In the genomic region with DNA sequence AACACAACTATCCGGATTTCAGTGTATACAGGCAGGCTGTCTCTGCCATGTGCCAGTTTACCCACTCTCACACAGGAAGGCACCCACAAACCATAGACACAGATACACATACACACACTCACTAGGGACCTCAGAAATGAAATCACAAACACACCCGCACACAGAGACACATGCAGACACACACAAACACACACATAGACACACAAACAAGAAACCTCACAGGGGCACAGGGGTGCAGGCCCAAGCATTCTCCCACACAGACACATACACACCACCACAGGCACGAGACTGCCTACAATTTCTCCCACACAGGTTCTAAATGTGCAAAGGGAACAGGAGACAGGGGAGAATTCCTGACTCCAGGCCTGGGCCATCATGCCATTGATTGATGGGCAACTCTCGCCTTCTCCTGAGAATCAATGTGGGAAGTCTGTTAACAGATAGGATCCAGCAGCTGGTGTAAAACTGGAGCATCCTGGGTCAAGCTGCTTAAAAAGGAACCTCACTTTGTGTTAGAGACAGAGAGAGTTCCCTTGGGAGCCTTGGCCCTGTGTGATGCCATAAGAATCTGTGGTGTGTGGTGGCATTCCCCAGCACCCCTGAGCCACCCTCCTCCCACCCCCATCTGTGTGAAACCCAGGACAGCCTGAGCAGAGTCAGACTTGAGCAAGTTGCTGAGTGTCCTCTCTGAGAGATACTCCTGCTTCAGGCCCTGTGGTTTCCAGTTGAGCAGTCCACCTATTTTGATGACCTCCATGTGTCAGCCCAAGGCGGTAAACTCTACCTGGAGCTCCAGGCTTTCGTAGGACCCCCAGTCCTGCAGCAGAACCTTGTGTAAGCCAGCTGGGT, we compare ENCODE assay signal across 10 cellular contexts. TPM values are rescaled to one million over a fixed set of nuclear protein-coding genes. Genes with fewer than 3 reads are reported as not detected.
A peak's percentile ranks its signal among the peaks of the same experiment; 100 is the strongest.
DNase-seq lines count a peak whose midpoint lies in the region; ATAC-seq and TF ChIP-seq lines count a peak whose summit lies in the region.
"Had no signal": no experiment of that assay in that cellular context is flagged by ENCODE, and none has a peak within 500 bp of the region (broad histone marks: within the 10 kb centered on the region; RNA-seq: fewer than 3 reads in every experiment).

No MANE protein-coding gene starts in this region.

- no peak overlapping the region for H2BK15ac ChIP-seq in H9 (ENCODE audit: low read depth, low read length)

- H3K36me3 Mint-ChIP-seq in CD4-positive, alpha-beta memory T cell, result peaks cover 0 to 5% of the 10 kb centered on the region in 2 donors
- H3K36me3 Mint-ChIP-seq in H9 (ENCODE audit: insufficient read depth in 1 of 3, low read depth in 3 of 3), result peaks cover 16 to 31% (median 20%) of the 10 kb centered on the region in 3 experiments
- H3K36me3 Mint-ChIP-seq in activated T-cell treated with anti-CD3 and anti-CD28 coated beads, Interleukin-2, amount 50 U/mL, for 72 hours (ENCODE audit: insufficient read depth in 2 of 2), result peaks cover 0 to 2% of the 10 kb centered on the region in 2 donors
- H3K36me3 Mint-ChIP-seq in naive thymus-derived CD8-positive, alpha-beta T cell, result peaks cover 0 to 12% (median 0%) of the 10 kb centered on the region in 3 donors

- H3K79me1 ChIP-seq in H9 (ENCODE audit: insufficient read depth, low read depth, low read length, poor library complexity, severe bottlenecking), result no peaks in the 10 kb centered on the region

- no peak overlapping the region for H2BK5ac ChIP-seq in H9 (ENCODE audit: insufficient read length, low read length)

- no peak overlapping the region for H2BK20ac ChIP-seq in H9 (ENCODE audit: low read depth, low read length, poor library complexity, severe bottlenecking)

- no CpG with 5 or more reads among the region's 6 CpGs for WGBS in H9 (ENCODE audit: extremely low coverage, insufficient read length, low lambda C conversion rate)

- no peak for TF ChIP-seq CTCF in H9 (conservative IDR thresholded peaks at IDR 0.05)

- peak overlapping the region; percentile 83 to 95 (median 92) for H3K4me3 Mint-ChIP-seq in CD4-positive, alpha-beta memory T cell
- no peak overlapping the region for H3K4me3 Mint-ChIP-seq in H9
- H3K4me3 Mint-ChIP-seq in activated T-cell treated with anti-CD3 and anti-CD28 coated beads, Interleukin-2, amount 50 U/mL, for 72 hours, result peak overlapping the region; percentile 75 to 88
- H3K4me3 Mint-ChIP-seq in naive thymus-derived CD8-positive, alpha-beta T cell, result peak overlapping the region; percentile 43 to 95 (median 78)

- no peaks in the 10 kb centered on the region for H3K27me3 Mint-ChIP-seq in CD4-positive, alpha-beta memory T cell
- no peaks in the 10 kb centered on the region for H3K27me3 Mint-ChIP-seq in H9 (ENCODE audit: low read depth)
- no peaks in the 10 kb centered on the region for H3K27me3 Mint-ChIP-seq in activated T-cell treated with anti-CD3 and anti-CD28 coated beads, Interleukin-2, amount 50 U/mL, for 72 hours (ENCODE audit: low read depth)
- H3K27me3 Mint-ChIP-seq in naive thymus-derived CD8-positive, alpha-beta T cell, result no peaks in the 10 kb centered on the region

- H3K27ac ChIP-seq in CD4-positive, alpha-beta memory T cell (ENCODE audit: low read depth, low read length), result peak overlapping the region; percentile 67
- no peak overlapping the region for H3K27ac ChIP-seq in H9 (ENCODE audit: insufficient read length, low read depth, low read length)

- H4K5ac ChIP-seq in H9 (ENCODE audit: insufficient read length, low read depth, low read length), result no peak overlapping the region

- peaks cover 40 to 65% (median 50%) of the 10 kb centered on the region in 4 donors for H3K4me1 Mint-ChIP-seq in CD4-positive, alpha-beta memory T cell
- H3K4me1 Mint-ChIP-seq in H9, result peaks cover 10 to 11% of the 10 kb centered on the region in 2 experiments
- peaks cover 53% of the 10 kb centered on the region for H3K4me1 Mint-ChIP-seq in activated T-cell treated with anti-CD3 and anti-CD28 coated beads, Interleukin-2, amount 50 U/mL, for 72 hours (ENCODE audit: low read depth)
- H3K4me1 Mint-ChIP-seq in naive thymus-derived CD8-positive, alpha-beta T cell, result peaks cover 33 to 52% (median 47%) of the 10 kb centered on the region in 4 donors

- no peaks in the 10 kb centered on the region for H3K9me3 ChIP-seq in CD4-positive, alpha-beta memory T cell (ENCODE audit: control insufficient read depth in 1 of 2, low read length in 2 of 2)
- no peaks in the 10 kb centered on the region for H3K9me3 ChIP-seq in H9 (ENCODE audit: control insufficient read depth, low read depth, low read length)
- H3K9me3 ChIP-seq: right atrium auricular region had no signal

- H3K9me3 Mint-ChIP-seq in CD4-positive, alpha-beta memory T cell, result no peaks in the 10 kb centered on the region
- peaks cover 56 to 60% of the 10 kb centered on the region in 2 experiments for H3K9me3 Mint-ChIP-seq in H9
- H3K9me3 Mint-ChIP-seq in activated T-cell treated with anti-CD3 and anti-CD28 coated beads, Interleukin-2, amount 50 U/mL, for 72 hours, result no peaks in the 10 kb centered on the region
- no peaks in the 10 kb centered on the region for H3K9me3 Mint-ChIP-seq in naive thymus-derived CD8-positive, alpha-beta T cell

- no peak for DNase-seq in CD4-positive, alpha-beta memory T cell
- DNase-seq in H9 (no peak), AML-193 (lab: John Stamatoyannopoulos, UW) (no peak), NCI-H1694 treated with DMSO at 0.1 percent for 48 hours (lab: John Stamatoyannopoulos, UW) (no peak)
- no peak for DNase-seq in activated T-cell treated with anti-CD3 and anti-CD28 coated beads, Interleukin-2, amount 50 U/mL, for 72 hours
- DNase-seq in naive thymus-derived CD8-positive, alpha-beta T cell, result peak in 1 of 10 donors; percentile 19
- DNase-seq: amniotic stem cell had no signal

- peak overlapping the region; percentile 85 to 96 (median 90) for H3K27ac Mint-ChIP-seq in CD4-positive, alpha-beta memory T cell
- H3K27ac Mint-ChIP-seq in H9, result peak overlapping the region in 2 of 3 experiments; percentile 36 to 53; a peak in 3 of 7 replicates
- H3K27ac Mint-ChIP-seq in activated T-cell treated with anti-CD3 and anti-CD28 coated beads, Interleukin-2, amount 50 U/mL, for 72 hours, result peak overlapping the region; percentile 90
- H3K27ac Mint-ChIP-seq in naive thymus-derived CD8-positive, alpha-beta T cell, result peak overlapping the region; percentile 94 to 97 (median 96)

- H3K27me3 ChIP-seq in CD4-positive, alpha-beta memory T cell (ENCODE audit: insufficient read depth, low read length), result no peaks in the 10 kb centered on the region
- no peaks in the 10 kb centered on the region for H3K27me3 ChIP-seq in H9 (ENCODE audit: insufficient read depth, low read length)
- H3K27me3 ChIP-seq: right atrium auricular region had no signal

- H3K9ac ChIP-seq in H9 (ENCODE audit: extremely low read depth, insufficient read length, low read length), result no peak overlapping the region

- peak overlapping the region in 1 of 2 donors; percentile 35 for H3K4me3 ChIP-seq in CD4-positive, alpha-beta memory T cell (ENCODE audit: low read length in 2 of 2)

- 0 out of 2 replicates have a peak, but pooled peaks cover 2% of the 10 kb centered on the region for H3K79me2 ChIP-seq in H9 (ENCODE audit: insufficient read depth, low read length)

- H2BK120ac ChIP-seq in H9 (ENCODE audit: low read depth, low read length, poor library complexity, severe bottlenecking), result no peak overlapping the region

- POLR2A ChIA-PET in CD4-positive, alpha-beta memory T cell (lab: Charles Lee; ENCODE audit: partially characterized antibody), result no interaction called here
- POLR2A ChIA-PET in naive thymus-derived CD8-positive, alpha-beta T cell (lab: Charles Lee), result no interaction called here

- intact Hi-C loops in CD4-positive, alpha-beta memory T cell (cut with micrococcal nuclease), result loop anchor here (1.0 kb wide), 1 partner anchor 33 kb away; no protein-coding TSS in a partner anchor

- peaks cover 48% of the 10 kb centered on the region for H3K4me1 ChIP-seq in CD4-positive, alpha-beta memory T cell (ENCODE audit: insufficient read depth, low read length)
- H3K4me1 ChIP-seq in H9 (ENCODE audit: insufficient read depth, low read length), result peaks cover 2% of the 10 kb centered on the region; the same call in 1 of the 2 replicates

- H4K20me1 ChIP-seq in H9 (ENCODE audit: control insufficient read depth, insufficient read depth, insufficient read length), result no peaks in the 10 kb centered on the region

- no peak overlapping the region for H3K23ac ChIP-seq in H9 (ENCODE audit: insufficient read length, low read depth, low read length)

- no peak overlapping the region for H2BK12ac ChIP-seq in H9 (ENCODE audit: insufficient read length, low read depth, low read length)

- H3K56ac ChIP-seq in H9 (ENCODE audit: insufficient read length, low read depth, low read length), result no peak overlapping the region

- no peak overlapping the region for H3K18ac ChIP-seq in H9 (ENCODE audit: insufficient read length, low read depth, low read length)

- H3T11ph ChIP-seq in H9 (ENCODE audit: low read length), result no peak overlapping the region

- H4K91ac ChIP-seq in H9 (ENCODE audit: insufficient read length, low read depth, low read length), result no peak overlapping the region

- no peak overlapping the region for H2AK5ac ChIP-seq in H9 (ENCODE audit: insufficient read length, low read length)

- H2AFZ ChIP-seq in H9 (ENCODE audit: low read length), result no peak overlapping the region

- H3K36me3 ChIP-seq in CD4-positive, alpha-beta memory T cell (ENCODE audit: insufficient read depth, low read length), result no peaks in the 10 kb centered on the region
- H3K36me3 ChIP-seq: right atrium auricular region had no signal

- H4K8ac ChIP-seq in H9 (replicated peaks; ENCODE audit: insufficient read length, low read depth, low read length), result no peak overlapping the region

- peak in 1 of 2 donors; percentile 9 for ATAC-seq in activated T-cell treated with anti-CD3 and anti-CD28 coated beads, Interleukin-2, amount 50 U/mL, for 72 hours (replicated peaks in 1 of 2)
- ATAC-seq in naive thymus-derived CD8-positive, alpha-beta T cell, result no peak
- no peak for ATAC-seq in GM19463 (IDR thresholded peaks at IDR 0.05; ENCODE audit: unreplicated experiment)
- ATAC-seq in GM18858 (IDR thresholded peaks at IDR 0.05; ENCODE audit: unreplicated experiment), result no peak

- H3K4ac ChIP-seq in H9 (ENCODE audit: low read depth, low read length), result no peak overlapping the region

- no peak overlapping the region for H3K4me2 ChIP-seq in H9 (ENCODE audit: insufficient read depth, insufficient read length, low read length)

- no peak overlapping the region for H3K14ac ChIP-seq in H9 (ENCODE audit: insufficient read depth, low read length)

- CTCF ChIA-PET in CD4-positive, alpha-beta memory T cell (lab: Charles Lee; ENCODE audit: partially characterized antibody), result interaction anchor here (1.0 to 3.0 kb wide), 3 partner anchors 36 to 480 kb away, joined by 3 to 13 read pairs (median 4); no protein-coding TSS in a partner anchor

- no peaks in the 10 kb centered on the region for H3K23me2 ChIP-seq in H9 (ENCODE audit: insufficient read length, low read depth, low read length, poor library complexity, severe bottlenecking)

RNA-seq across cellular contexts. Expression of a gene that starts 33.9 kb away (rescaled TPM):
- total RNA-seq in CD4-positive, alpha-beta memory T cell, result 10 to 100 TPM; 29.3 to 34.3 TPM
- polyA plus RNA-seq in CD4-positive, alpha-beta memory T cell, result 10 to 100 TPM; 70.1 to 75.7 TPM
- 62.2 and 62.5 TPM in 2 replicates for total RNA-seq in H9 (2021)
- total RNA-seq in activated T-cell treated with anti-CD3 and anti-CD28 coated beads, Interleukin-2, amount 50 U/mL, for 72 hours, result 10 to 100 TPM; 57.7 to 66.5 TPM
- 10 to 100 TPM; 30.9 to 34.3 TPM for total RNA-seq in naive thymus-derived CD8-positive, alpha-beta T cell
- 10 to 100 TPM; 64.3 to 91.9 (median 73.0) TPM for polyA plus RNA-seq in naive thymus-derived CD8-positive, alpha-beta T cell

Comparison
In these comparisons a context has a peak if more than half of its experiments do, and no peak if none do; other contexts are left out.
1. H3K27ac Mint-ChIP-seq: peak in every context shown above with its lines; median percentile 96 in naive thymus-derived CD8-positive, alpha-beta T cell; 90 in CD4-positive, alpha-beta memory T cell; 90 in activated T-cell treated with anti-CD3 and anti-CD28 coated beads, Interleukin-2, amount 50 U/mL, for 72 hours; 44 in H9.
2. H3K4me3 Mint-ChIP-seq: peak in CD4-positive, alpha-beta memory T cell (8 of 8), activated T-cell treated with anti-CD3 and anti-CD28 coated beads, Interleukin-2, amount 50 U/mL, for 72 hours (2 of 2) and naive thymus-derived CD8-positive, alpha-beta T cell (10 of 10); none in H9 (0 of 2).